ENCODE assay signal across 9 cellular contexts in genomic region chr2:68319397-68320117, GRCh38. TPM values are rescaled to one million over a fixed set of nuclear protein-coding genes. Genes with fewer than 3 reads are reported as not detected.
DNase-seq lines count a peak whose midpoint lies in the region; ATAC-seq and TF ChIP-seq lines count a peak whose summit lies in the region.
"Had no signal": no experiment of that assay in that cellular context is flagged by ENCODE, and none has a peak within 500 bp of the region (broad histone marks: within the 10 kb centered on the region; RNA-seq: fewer than 3 reads in every experiment).

Gene CNRIP1 (minus strand): TSS chr2:68319949. CDS start chr2:68319400, 549 bp downstream.

- H4K20me1 ChIP-seq in smooth muscle cell (ENCODE audit: low read depth) = no peaks in the 10 kb centered on the region

- TF ChIP-seq CTCF in CD4-positive, alpha-beta T cell (IDR thresholded peaks at IDR 0.05) = no peak
- no peak for TF ChIP-seq CTCF in HFF-Myc (IDR thresholded peaks at IDR 0.05; ENCODE audit: low read depth, low read length, missing control alignments)
- peak in 6 of 56 donors; percentile 2 to 29 (median 12) for TF ChIP-seq CTCF in dorsolateral prefrontal cortex (IDR thresholded peaks at IDR 0.05 in 54 of 56, conservative IDR thresholded peaks at IDR 0.05 in 2 of 56; ENCODE audit: low read depth in 1 of 56, partially characterized antibody in 56 of 56)
- TF ChIP-seq CTCF in smooth muscle cell (IDR thresholded peaks at IDR 0.05; ENCODE audit: borderline replicate concordance, insufficient read depth, poor library complexity, severe bottlenecking) = no peak

- H3K36me3 ChIP-seq in smooth muscle cell (ENCODE audit: low read depth) = no peaks in the 10 kb centered on the region

- H3K79me2 ChIP-seq in smooth muscle cell (ENCODE audit: low read depth) = no peaks in the 10 kb centered on the region

- H3K27me3 ChIP-seq in CD4-positive, alpha-beta T cell (ENCODE audit: control insufficient read depth, insufficient read depth, low read length) = peaks cover 78% of the 10 kb centered on the region
- H3K27me3 ChIP-seq in dorsolateral prefrontal cortex (no peaks in the 10 kb centered on the region), smooth muscle cell (ENCODE audit: low read depth) (peaks cover 89% of the 10 kb centered on the region)

- H2AFZ ChIP-seq in smooth muscle cell (ENCODE audit: low read depth) = peak within 1 kb of the TSS; percentile 93

- under 1% methylated on average over 61 of the region's 64 CpGs for WGBS in smooth muscle cell (ENCODE audit: low lambda C conversion rate)

- H3K9me3 Mint-ChIP-seq in CD4-positive, alpha-beta T cell = no peaks in the 10 kb centered on the region

- peaks cover 1% of the 10 kb centered on the region for H3K9me3 ChIP-seq in CD4-positive, alpha-beta T cell (ENCODE audit: control insufficient read depth, low read length)
- no peaks in the 10 kb centered on the region for H3K9me3 ChIP-seq in smooth muscle cell (replicated peaks; ENCODE audit: low read depth)

- peak within 1 kb of the TSS; percentile 79 for H3K4me3 Mint-ChIP-seq in CD4-positive, alpha-beta T cell

- no peak within 1 kb of the TSS for H3K9ac ChIP-seq in smooth muscle cell (ENCODE audit: low read depth)

- H3F3A ChIP-seq in smooth muscle cell (ENCODE audit: low read depth) = no peaks in the 10 kb centered on the region

- H3K4me1 ChIP-seq in smooth muscle cell (ENCODE audit: low read depth) = peaks cover 6% of the 10 kb centered on the region

- DNase-seq in CD4-positive, alpha-beta T cell = no peak
- DNase-seq in HFF-Myc (ENCODE audit: extremely low read depth, low read depth) = peak; percentile 67
- DNase-seq in SHP77 (lab: John Stamatoyannopoulos, UW) = peak; percentile 77 to 80
- peak; percentile 47 to 78 (median 69) for DNase-seq in dorsolateral prefrontal cortex
- DNase-seq in left colon = peak; percentile 40 to 54
- peak; percentile 48 for DNase-seq in smooth muscle cell (lab: John Stamatoyannopoulos, UW; ENCODE audit: unreplicated experiment)
- no peak for DNase-seq in stimulated activated CD8-positive, alpha-beta memory T cell treated with anti-CD3 and anti-CD28 coated beads, Interleukin-4, amount 100 ng/mL, for 48 hours

- H3K27ac Mint-ChIP-seq in CD4-positive, alpha-beta T cell = no peak within 1 kb of the TSS

- CTCF ChIA-PET in CD4-positive, alpha-beta T cell (lab: Charles Lee) = interaction anchor here (1.0 kb wide), 1 partner anchor 25 kb away, joined by 3 read pairs; no protein-coding TSS in a partner anchor

- intact Hi-C loops in CD4-positive, alpha-beta T cell (cut with DNase I, micrococcal nuclease) = no loop called here
- intact Hi-C loops in dorsolateral prefrontal cortex (cut with DNase I) (loop anchor here (1.0 to 2.0 kb wide), 3 partner anchors 67 to 71 kb away; partner anchors contain the start of gene PPP3R1 (in 2 of the 2)), left colon (cut with DNase I, micrococcal nuclease) (no loop called here)

- H3K4me2 ChIP-seq in smooth muscle cell = peak within 1 kb of the TSS; percentile 91

- H3K27me3 Mint-ChIP-seq in CD4-positive, alpha-beta T cell = peaks cover 86% of the 10 kb centered on the region

- POLR2A ChIA-PET in CD4-positive, alpha-beta T cell (lab: Charles Lee) = no interaction called here

- no peak within 1 kb of the TSS for H3K27ac ChIP-seq in CD4-positive, alpha-beta T cell (ENCODE audit: low read depth, low read length)
- H3K27ac ChIP-seq in dorsolateral prefrontal cortex = peak within 1 kb of the TSS; percentile 64 to 99 (median 96)
- H3K27ac ChIP-seq in smooth muscle cell (ENCODE audit: low read depth) = no peak within 1 kb of the TSS

- H3K36me3 Mint-ChIP-seq in CD4-positive, alpha-beta T cell (ENCODE audit: low read depth) = no peaks in the 10 kb centered on the region

- H3K4me3 ChIP-seq in HFF-Myc (replicated peaks; ENCODE audit: low read depth, low read length) = peak within 1 kb of the TSS; percentile 82
- H3K4me3 ChIP-seq in dorsolateral prefrontal cortex = peak within 1 kb of the TSS; percentile 67 to 97 (median 87)
- peak within 1 kb of the TSS; percentile 58 for H3K4me3 ChIP-seq in smooth muscle cell

- no peak for ATAC-seq in CD4-positive, alpha-beta T cell (ENCODE audit: poor library complexity)
- ATAC-seq in left colon (peak; percentile 24), GM19397 (IDR thresholded peaks at IDR 0.05; ENCODE audit: unreplicated experiment) (no peak)

- H3K4me1 Mint-ChIP-seq in CD4-positive, alpha-beta T cell (ENCODE audit: low read depth) = peaks cover 13% of the 10 kb centered on the region

RNA-seq across cellular contexts. Expression of gene CNRIP1, which starts in this region (rescaled TPM):
- total RNA-seq in CD4-positive, alpha-beta T cell = not detected
- total RNA-seq in dorsolateral prefrontal cortex (100 to 1,000 TPM in 55 of 120 experiments, 10 to 100 TPM in 65; 48.6 to 133 (median 99.0) TPM), left colon (1 to 10 TPM; 3.1 to 8.0 TPM), smooth muscle cell (1.7 and 4.3 TPM in 2 replicates)
- 2.8 and 3.0 TPM in 2 replicates for polyA plus RNA-seq in smooth muscle cell
- total RNA-seq: T-helper 1 cell treated with Interleukin-12 subunit alpha and Interleukin-12 subunit beta and Interleukin-4 antibody, amounts not matched to agents 30 ng/mL and 1 ng/mL, for 36 hours had no signal

Comparison
In these comparisons a context has a peak if more than half of its experiments do, and no peak if none do; other contexts are left out.
1. DNase-seq: peak in HFF-Myc (single experiment), SHP77 (2 of 2), dorsolateral prefrontal cortex (10 of 10), left colon (2 of 2) and smooth muscle cell (single experiment); none in CD4-positive, alpha-beta T cell (0 of 10) and stimulated activated CD8-positive, alpha-beta memory T cell treated with anti-CD3 and anti-CD28 coated beads, Interleukin-4, amount 100 ng/mL, for 48 hours (single experiment).
2. H3K27ac ChIP-seq: peak in dorsolateral prefrontal cortex (59 of 59); none in CD4-positive, alpha-beta T cell (single experiment) and smooth muscle cell (single experiment).
3. intact Hi-C loops: an anchor here in dorsolateral prefrontal cortex (1.0 to 2.0 kb wide); none called in CD4-positive, alpha-beta T cell and left colon.
4. Peak in every context shown above with its lines, with median percentiles within 50 percentile points of each other: H3K4me3 ChIP-seq.